ENCODE assay signal across 9 cellular contexts in genomic region chr1:112954059-112954458, GRCh38. TPM values are rescaled to one million over a fixed set of nuclear protein-coding genes. Genes with fewer than 3 reads are reported as not detected.
DNase-seq lines count a peak whose midpoint lies in the region; ATAC-seq and TF ChIP-seq lines count a peak whose summit lies in the region.
"Had no signal": no experiment of that assay in that cellular context is flagged by ENCODE, and none has a peak within 500 bp of the region (broad histone marks: within the 10 kb centered on the region; RNA-seq: fewer than 3 reads in every experiment).

No MANE protein-coding gene starts in this region.

- no peak for TF ChIP-seq POLR2A in prostate gland (IDR thresholded peaks at IDR 0.05)

- H3K36me3 ChIP-seq in DOHH2 (ENCODE audit: control insufficient read depth, low read length) (peaks cover 74% of the 10 kb centered on the region), colonic mucosa (no peaks in the 10 kb centered on the region), neural cell (ENCODE audit: insufficient read depth, low read length) (no peaks in the 10 kb centered on the region), prostate gland (no peaks in the 10 kb centered on the region)

- no peak overlapping the region for H3K9ac ChIP-seq in colonic mucosa (ENCODE audit: low read depth in 2 of 2, low read length in 2 of 2)
- H3K9ac ChIP-seq in neural cell (ENCODE audit: low read length): no peak overlapping the region

- no peaks in the 10 kb centered on the region for H3K27me3 ChIP-seq in DOHH2 (ENCODE audit: control insufficient read depth, low read length)
- no peaks in the 10 kb centered on the region for H3K27me3 ChIP-seq in colonic mucosa
- H3K27me3 ChIP-seq in neural cell (ENCODE audit: insufficient read depth, low read depth, low read length): no peaks in the 10 kb centered on the region
- H3K27me3 ChIP-seq in prostate gland (replicated peaks; ENCODE audit: insufficient read depth): no peaks in the 10 kb centered on the region

- H3K4me1 ChIP-seq in DOHH2 (ENCODE audit: control insufficient read depth, low read length) (peaks cover 43% of the 10 kb centered on the region), colonic mucosa (no peaks in the 10 kb centered on the region), prostate gland (replicated peaks) (peaks cover 3% of the 10 kb centered on the region)

- TF ChIP-seq CTCF in DOHH2 (IDR thresholded peaks at IDR 0.05; ENCODE audit: low read depth, low read length, poor library complexity, severe bottlenecking): no peak
- no peak for TF ChIP-seq CTCF in LNCaP clone FGC (IDR thresholded peaks at IDR 0.05; ENCODE audit: control insufficient read depth, extremely low read depth, insufficient read depth)
- TF ChIP-seq CTCF in colonic mucosa (IDR thresholded peaks at IDR 0.05): no peak
- no peak for TF ChIP-seq CTCF in neural cell (IDR thresholded peaks at IDR 0.05; ENCODE audit: poor library complexity, severe bottlenecking)
- no peak for TF ChIP-seq CTCF in prostate gland (IDR thresholded peaks at IDR 0.05)

- H3K9me3 ChIP-seq in DOHH2 (ENCODE audit: control insufficient read depth, insufficient read depth, low read length) (no peaks in the 10 kb centered on the region), colonic mucosa (no peaks in the 10 kb centered on the region), neural cell (ENCODE audit: low read length) (no peaks in the 10 kb centered on the region), prostate gland (no peaks in the 10 kb centered on the region)

- H3F3A ChIP-seq in DOHH2 (ENCODE audit: control insufficient read depth, insufficient read depth): no peaks in the 10 kb centered on the region
- no peaks in the 10 kb centered on the region for H3F3A ChIP-seq in neural cell (ENCODE audit: insufficient read depth, low read length, poor library complexity, severe bottlenecking)

- peak overlapping the region; percentile 84 for H3K4me2 ChIP-seq in DOHH2 (ENCODE audit: low read length)
- peak overlapping the region; percentile 83 for H3K4me2 ChIP-seq in neural cell (ENCODE audit: low read length)

- 69% methylated on average over 3 of the region's 3 CpGs for WGBS in prostate gland

- H3K79me2 ChIP-seq in DOHH2 (ENCODE audit: control insufficient read depth, low read length) (peaks cover 99% of the 10 kb centered on the region), neural cell (replicated peaks; ENCODE audit: insufficient read depth, low read length) (peaks cover 51% of the 10 kb centered on the region)

- TF ChIP-seq EP300 in neural cell (conservative IDR thresholded peaks at IDR 0.05; ENCODE audit: poor library complexity, severe bottlenecking): no peak

- TF ChIP-seq RAD21 in neural cell (conservative IDR thresholded peaks at IDR 0.05): no peak

- DNase-seq in LNCaP clone FGC (ENCODE audit: low read depth) (no peak), colonic mucosa (no peak), prostate gland (ENCODE audit: low spot score) (no peak)
- no peak for DNase-seq in stimulated activated CD4-positive, alpha-beta T cell treated with anti-CD3 and anti-CD28 coated beads, Interleukin-4, amount 100 ng/mL, for 4 hours
- DNase-seq: stimulated activated CD4-positive, alpha-beta T cell treated with anti-CD3 and anti-CD28 coated beads, Interleukin-2, amount 100 ng/mL, for 48 hours had no signal

- H4K20me1 ChIP-seq in DOHH2 (ENCODE audit: control insufficient read depth, insufficient read depth, low read depth, low read length) (peaks cover 34% of the 10 kb centered on the region), neural cell (ENCODE audit: insufficient read depth) (no peaks in the 10 kb centered on the region)

- peak overlapping the region; percentile 95 for H3K4me3 ChIP-seq in DOHH2 (ENCODE audit: low read length)
- H3K4me3 ChIP-seq in LNCaP clone FGC (ENCODE audit: low read depth, low read length): peak overlapping the region; percentile 74
- peak overlapping the region; percentile 66 for H3K4me3 ChIP-seq in colonic mucosa
- peak overlapping the region; percentile 91 for H3K4me3 ChIP-seq in neural cell (ENCODE audit: low read length)
- H3K4me3 ChIP-seq in prostate gland: no peak overlapping the region

- no peak overlapping the region for H2AFZ ChIP-seq in neural cell (ENCODE audit: low read depth, low read length)

- no peak overlapping the region for H3K27ac ChIP-seq in DOHH2 (ENCODE audit: low read depth, low read length)
- no peak overlapping the region for H3K27ac ChIP-seq in colonic mucosa
- H3K27ac ChIP-seq in neural cell (ENCODE audit: low read length): no peak overlapping the region
- no peak overlapping the region for H3K27ac ChIP-seq in prostate gland

- intact Hi-C loops in colonic mucosa (cut with DNase I): loop anchor here (10.0 kb wide), 2 partner anchors 51 to 91 kb away; no protein-coding TSS in a partner anchor
- intact Hi-C loops in prostate gland (cut with DNase I): loop anchor here (10.0 kb wide), 2 partner anchors 69 to 91 kb away; no protein-coding TSS in a partner anchor

- H3K9me2 ChIP-seq in DOHH2 (replicated peaks; ENCODE audit: control insufficient read depth, low read length) (no peaks in the 10 kb centered on the region), neural cell (ENCODE audit: insufficient read depth, low read length) (no peaks in the 10 kb centered on the region)

- ATAC-seq in HG02798 (IDR thresholded peaks at IDR 0.05; ENCODE audit: poor library complexity, unreplicated experiment) (no peak), GM21367 (IDR thresholded peaks at IDR 0.05; ENCODE audit: unreplicated experiment) (no peak)

TF ChIP-seq in neural cell, 6 proteins besides CTCF, POLR2A, EP300 and RAD21:
- TF ChIP-seq SMC3 (conservative IDR thresholded peaks at IDR 0.05; ENCODE audit: poor library complexity) (no peak), REST (IDR thresholded peaks at IDR 0.05; ENCODE audit: borderline replicate concordance) (no peak), EZH2 (IDR thresholded peaks at IDR 0.05; ENCODE audit: borderline replicate concordance, insufficient read depth, low read length, poor library complexity, severe bottlenecking) (no peak), MXI1 (conservative IDR thresholded peaks at IDR 0.05; ENCODE audit: poor library complexity, severe bottlenecking) (no peak), POLR2AphosphoS5 (IDR thresholded peaks at IDR 0.05) (no peak), TAF1 (IDR thresholded peaks at IDR 0.05; ENCODE audit: low read depth) (no peak)

RNA-seq across cellular contexts. Expression of gene SLC16A1, which starts 1.9 kb away (rescaled TPM):
- total RNA-seq in colonic mucosa (10 to 100 TPM; 71.8 to 92.4 TPM), prostate gland (100 to 1,000 TPM in 1 of 2 donors, 10 to 100 TPM in 1; 14.6 to 110 TPM)
- polyA plus RNA-seq in neural cell: 13.1 and 18.6 TPM in 2 replicates
- 27.8 and 29.2 TPM in 2 replicates for polyA minus RNA-seq in neural cell

Comparison
In these comparisons a context has a peak if more than half of its experiments do, and no peak if none do; other contexts are left out.
1. H3K4me3 ChIP-seq: peak in DOHH2 (single experiment), LNCaP clone FGC (single experiment), colonic mucosa (single experiment) and neural cell (single experiment); none in prostate gland (0 of 2).